9 cellular contexts compared by ENCODE assay signal in genomic region chr14:49972840-49973239, GRCh38.
DNase-seq lines count a peak whose midpoint lies in the region; ATAC-seq, FAIRE-seq and TF ChIP-seq lines count a peak whose summit lies in the region.
"Had no signal": no experiment of that assay in that cellular context is flagged by ENCODE, and none has a peak within 500 bp of the region (broad histone marks: within the 10 kb centered on the region; RNA-seq: fewer than 3 reads in every experiment).

No MANE protein-coding gene starts in this region.

- H3K4me1 ChIP-seq in esophagus (ENCODE audit: control insufficient read depth in 2 of 2, insufficient read depth in 2 of 2, low read length in 1 of 2), result peaks cover 3 to 4% of the 10 kb centered on the region in 2 donors
- H3K4me1 ChIP-seq in pancreas, result peaks cover 19 to 49% (median 33%) of the 10 kb centered on the region in 3 donors
- H3K4me1 ChIP-seq in H9 (ENCODE audit: insufficient read depth, low read length), result no peaks in the 10 kb centered on the region; the same call in 1 of the 2 replicates

- no peak overlapping the region for H3T11ph ChIP-seq in H9 (ENCODE audit: low read length)

- no peak overlapping the region for H2BK15ac ChIP-seq in H9 (ENCODE audit: low read depth, low read length)

- H3K4me1 Mint-ChIP-seq in CD4-positive, alpha-beta T cell (ENCODE audit: low read depth), result peaks cover 70% of the 10 kb centered on the region
- H3K4me1 Mint-ChIP-seq in IgD-negative memory B cell (peaks cover 45 to 72% (median 47%) of the 10 kb centered on the region in 3 donors), H9 (peaks cover 6 to 17% of the 10 kb centered on the region in 2 experiments; a peak in 3 of 4 replicates)

- no peaks in the 10 kb centered on the region for H3K79me2 ChIP-seq in H9 (ENCODE audit: insufficient read depth, low read length)

- H3K4me3 Mint-ChIP-seq in CD4-positive, alpha-beta T cell, result peak overlapping the region; percentile 50
- H3K4me3 Mint-ChIP-seq in IgD-negative memory B cell, result peak overlapping the region; percentile 6 to 92 (median 54)
- H3K4me3 Mint-ChIP-seq in H9, result no peak overlapping the region
- H3K4me3 Mint-ChIP-seq: neural crest cell had no signal

- H4K8ac ChIP-seq in H9 (replicated peaks; ENCODE audit: insufficient read length, low read depth, low read length), result no peak overlapping the region

- no peak overlapping the region for H3K23ac ChIP-seq in H9 (ENCODE audit: insufficient read length, low read depth, low read length)

- H3K23me2 ChIP-seq in H9 (ENCODE audit: insufficient read length, low read depth, low read length, poor library complexity, severe bottlenecking), result no peaks in the 10 kb centered on the region

- H3K18ac ChIP-seq in H9 (ENCODE audit: insufficient read length, low read depth, low read length), result no peak overlapping the region

- DNase-seq in CD4-positive, alpha-beta T cell, result peak in 8 of 10 experiments; percentile 20 to 40 (median 33)
- DNase-seq in pancreas, result peak in 3 of 6 donors; percentile 27 to 59 (median 48)
- DNase-seq in H9, result no peak
- no peak for DNase-seq in DMS114 treated with DMSO at 0.1 percent for 48 hours (lab: John Stamatoyannopoulos, UW; ENCODE audit: unreplicated experiment)

- peak overlapping the region; percentile 80 for H3K27ac ChIP-seq in CD4-positive, alpha-beta T cell (ENCODE audit: low read depth, low read length)
- H3K27ac ChIP-seq in esophagus (ENCODE audit: low read depth in 2 of 2, low read length in 1 of 2), result peak overlapping the region; percentile 95 to 97
- H3K27ac ChIP-seq in pancreas, result peak overlapping the region in 3 of 4 donors; percentile 20 to 82 (median 77)
- no peak overlapping the region for H3K27ac ChIP-seq in H9 (ENCODE audit: insufficient read length, low read depth, low read length)

- H3K79me1 ChIP-seq in H9 (ENCODE audit: insufficient read depth, low read depth, low read length, poor library complexity, severe bottlenecking), result no peaks in the 10 kb centered on the region

- H3K36me3 Mint-ChIP-seq in CD4-positive, alpha-beta T cell (ENCODE audit: low read depth), result no peaks in the 10 kb centered on the region
- H3K36me3 Mint-ChIP-seq in IgD-negative memory B cell, result no peaks in the 10 kb centered on the region
- H3K36me3 Mint-ChIP-seq in H9 (ENCODE audit: insufficient read depth in 1 of 3, low read depth in 3 of 3), result no peaks in the 10 kb centered on the region

- POLR2A ChIA-PET in CD4-positive, alpha-beta T cell (lab: Charles Lee), result interaction anchor here (0.7 to 11.5 kb wide), 26 partner anchors 14 to 386 kb away, joined by 3 to 208 read pairs (median 10); partner anchors contain the start of genes ARF6, NEMF and RPL36AL

- 4% methylated on average over 4 of the region's 4 CpGs for WGBS in esophagus, 2 donors
- WGBS in pancreas, 2 donors, result 6 to 8% methylated on average over 4 of the region's 4 CpGs
- WGBS in H9 (ENCODE audit: extremely low coverage, insufficient read length, low lambda C conversion rate), result no CpG with 5 or more reads among the region's 4 CpGs

- H3K14ac ChIP-seq in H9 (ENCODE audit: insufficient read depth, low read length), result no peak overlapping the region

- peaks cover 2% of the 10 kb centered on the region for H3K9me3 Mint-ChIP-seq in CD4-positive, alpha-beta T cell
- peaks cover 0 to 4% (median 0%) of the 10 kb centered on the region in 3 donors for H3K9me3 Mint-ChIP-seq in IgD-negative memory B cell
- no peaks in the 10 kb centered on the region for H3K9me3 Mint-ChIP-seq in H9
- H3K9me3 Mint-ChIP-seq: neural crest cell had no signal

- no peak overlapping the region for H2BK5ac ChIP-seq in H9 (ENCODE audit: insufficient read length, low read length)

- no peaks in the 10 kb centered on the region for H3K9me3 ChIP-seq in CD4-positive, alpha-beta T cell (ENCODE audit: control insufficient read depth, low read length)
- no peaks in the 10 kb centered on the region for H3K9me3 ChIP-seq in esophagus (ENCODE audit: control insufficient read depth in 2 of 2, insufficient read depth in 1 of 2, low read depth in 1 of 2, low read length in 1 of 2)
- no peaks in the 10 kb centered on the region for H3K9me3 ChIP-seq in pancreas
- H3K9me3 ChIP-seq in H9 (ENCODE audit: control insufficient read depth, low read depth, low read length), result no peaks in the 10 kb centered on the region

- no peaks in the 10 kb centered on the region for H3K27me3 ChIP-seq in CD4-positive, alpha-beta T cell (ENCODE audit: control insufficient read depth, insufficient read depth, low read length)
- no peaks in the 10 kb centered on the region for H3K27me3 ChIP-seq in esophagus (ENCODE audit: control insufficient read depth in 1 of 2, insufficient read depth in 2 of 2, low read length in 2 of 2)
- H3K27me3 ChIP-seq in pancreas, result no peaks in the 10 kb centered on the region
- no peaks in the 10 kb centered on the region; the same call in 1 of the 2 replicates for H3K27me3 ChIP-seq in H9 (ENCODE audit: insufficient read depth, low read length)

- no peak overlapping the region for H2AK5ac ChIP-seq in H9 (ENCODE audit: insufficient read length, low read length)

- FAIRE-seq in pancreas (lab: Jason Lieb, UNC), result no peak

- H2BK20ac ChIP-seq in H9 (ENCODE audit: low read depth, low read length, poor library complexity, severe bottlenecking), result no peak overlapping the region

- TF ChIP-seq CTCF in CD4-positive, alpha-beta T cell (IDR thresholded peaks at IDR 0.05), result no peak
- no peak for TF ChIP-seq CTCF in WI38 (IDR thresholded peaks at IDR 0.05; ENCODE audit: low read depth, low read length)
- no peak for TF ChIP-seq CTCF in pancreas (IDR thresholded peaks at IDR 0.05)
- no peak for TF ChIP-seq CTCF in H9 (conservative IDR thresholded peaks at IDR 0.05)

- no peak overlapping the region for H3K56ac ChIP-seq in H9 (ENCODE audit: insufficient read length, low read depth, low read length)

- H3K4ac ChIP-seq in H9 (ENCODE audit: low read depth, low read length), result no peak overlapping the region

- H4K20me1 ChIP-seq in H9 (ENCODE audit: control insufficient read depth, insufficient read depth, insufficient read length), result no peaks in the 10 kb centered on the region

- intact Hi-C loops in CD4-positive, alpha-beta T cell (cut with DNase I, micrococcal nuclease), result loop anchor here in 1 of 2 experiments (5.0 kb wide), 1 partner anchor 76 kb away; no protein-coding TSS in a partner anchor
- intact Hi-C loops in pancreas (cut with DNase I), result no loop called here

- no peak overlapping the region for H2AFZ ChIP-seq in H9 (ENCODE audit: low read length)

- H4K91ac ChIP-seq in H9 (ENCODE audit: insufficient read length, low read depth, low read length), result no peak overlapping the region

- H3K9ac ChIP-seq in H9 (ENCODE audit: extremely low read depth, insufficient read length, low read length), result no peak overlapping the region

- H3K27me3 Mint-ChIP-seq in CD4-positive, alpha-beta T cell, result no peaks in the 10 kb centered on the region
- H3K27me3 Mint-ChIP-seq in IgD-negative memory B cell (peaks cover 3% of the 10 kb centered on the region), H9 (ENCODE audit: low read depth) (peaks cover 7% of the 10 kb centered on the region)

- H3K4me2 ChIP-seq in H9 (ENCODE audit: insufficient read depth, insufficient read length, low read length), result no peak overlapping the region

- peak overlapping the region; percentile 90 for H3K27ac Mint-ChIP-seq in CD4-positive, alpha-beta T cell
- H3K27ac Mint-ChIP-seq in IgD-negative memory B cell, result peak overlapping the region; percentile 54 to 98 (median 93)
- no peak overlapping the region; a peak in 1 of 7 replicates for H3K27ac Mint-ChIP-seq in H9

- H3K4me3 ChIP-seq in WI38 (ENCODE audit: low read depth, low read length), result peak overlapping the region; percentile 53
- peak overlapping the region in 1 of 2 donors; percentile 15 for H3K4me3 ChIP-seq in esophagus (ENCODE audit: low read depth in 1 of 2, low read length in 2 of 2)
- H3K4me3 ChIP-seq in pancreas, result peak overlapping the region in 1 of 4 donors; percentile 12

- CTCF ChIA-PET in CD4-positive, alpha-beta T cell (lab: Charles Lee), result interaction anchor here (0.9 to 2.3 kb wide), 7 partner anchors 27 to 132 kb away, joined by 3 to 7 read pairs (median 4); partner anchors contain the start of gene ARF6

- no peak overlapping the region for H2BK120ac ChIP-seq in H9 (ENCODE audit: low read depth, low read length, poor library complexity, severe bottlenecking)

- H3K36me3 ChIP-seq in esophagus (ENCODE audit: control insufficient read depth in 2 of 2, insufficient read depth in 2 of 2, low read length in 1 of 2) (no peaks in the 10 kb centered on the region), pancreas (no peaks in the 10 kb centered on the region)

- no peak overlapping the region for H2BK12ac ChIP-seq in H9 (ENCODE audit: insufficient read length, low read depth, low read length)

- ATAC-seq in CD4-positive, alpha-beta T cell (ENCODE audit: poor library complexity), result peak; percentile 30
- ATAC-seq in pancreas (peak; percentile 86 to 89 (median 88)), HG03521 (IDR thresholded peaks at IDR 0.05; ENCODE audit: unreplicated experiment) (no peak)

- no peak overlapping the region for H4K5ac ChIP-seq in H9 (ENCODE audit: insufficient read length, low read depth, low read length)

Comparison
In these comparisons a context has a peak if more than half of its experiments do, and no peak if none do; other contexts are left out.
1. DNase-seq: peak in CD4-positive, alpha-beta T cell (8 of 10); none in H9 (single experiment) and DMS114 treated with DMSO at 0.1 percent for 48 hours (single experiment).
2. H3K27ac Mint-ChIP-seq: peak in CD4-positive, alpha-beta T cell (single experiment) and IgD-negative memory B cell (3 of 3); none in H9 (0 of 3).
3. H3K4me3 Mint-ChIP-seq: peak in CD4-positive, alpha-beta T cell (single experiment) and IgD-negative memory B cell (4 of 4); none in H9 (0 of 2).